ENCODE assay signal across 8 cellular contexts in genomic region chr11:68214173-68215086, GRCh38. TPM values are rescaled to one million over a fixed set of nuclear protein-coding genes. Genes with fewer than 3 reads are reported as not detected.
DNase-seq lines count a peak whose midpoint lies in the region; ATAC-seq and TF ChIP-seq lines count a peak whose summit lies in the region.

No MANE protein-coding gene starts in this region.

- H3K36me3 Mint-ChIP-seq in HFFc6 (ENCODE audit: low read depth), result no peaks in the 10 kb centered on the region

- no peak for TF ChIP-seq CTCF in C4-2B (conservative IDR thresholded peaks at IDR 0.05)
- TF ChIP-seq CTCF in HFFc6 (IDR thresholded peaks at IDR 0.05), result no peak
- no peak for TF ChIP-seq CTCF in sigmoid colon (IDR thresholded peaks at IDR 0.05)

- TF ChIP-seq EP300 in sigmoid colon (IDR thresholded peaks at IDR 0.05), result no peak

- WGBS in sigmoid colon, 2 donors, result 18 to 19% methylated on average over 58 of the region's 58 CpGs

- no peaks in the 10 kb centered on the region for H3K36me3 ChIP-seq in sigmoid colon

- H3K4me1 Mint-ChIP-seq in HFFc6 (ENCODE audit: low read depth), result peaks cover 30% of the 10 kb centered on the region

- TF ChIP-seq POLR2A in sigmoid colon (IDR thresholded peaks at IDR 0.05), result no peak

- H3K27ac ChIP-seq in C4-2B (peak overlapping the region; percentile 98), sigmoid colon (peak overlapping the region; percentile 97 to 99 (median 98))

- H3K4me1 ChIP-seq in sigmoid colon, result peaks cover 0 to 37% (median 34%) of the 10 kb centered on the region in 4 donors

- ATAC-seq in left cardiac atrium, result peak; percentile 6 to 28
- ATAC-seq in HG03097 (IDR thresholded peaks at IDR 0.05; ENCODE audit: low FRiP score, unreplicated experiment), result no peak

- H3K9me3 Mint-ChIP-seq in HFFc6, result no peaks in the 10 kb centered on the region

- H3K27me3 ChIP-seq in sigmoid colon, result no peaks in the 10 kb centered on the region

- H3K4me3 Mint-ChIP-seq in HFFc6, result peak overlapping the region; percentile 75

- peak overlapping the region; percentile 64 to 94 (median 76) for H3K4me3 ChIP-seq in sigmoid colon

- H3K27ac Mint-ChIP-seq in HFFc6, result no peak overlapping the region

- H3K27me3 Mint-ChIP-seq in HFFc6 (ENCODE audit: insufficient read depth), result peaks cover 9% of the 10 kb centered on the region

- DNase-seq in HFFc6 (no peak), left cardiac atrium (peak; percentile 52), sigmoid colon (no peak), foreskin melanocyte (no peak), mucosa of gallbladder (ENCODE audit: low spot score) (no peak)
- DNase-seq in activated T-cell treated with anti-CD3 and anti-CD28 coated beads, Interleukin-2, amount 50 U/mL, for 48 hours, result peak; percentile 41 to 54

- intact Hi-C loops in left cardiac atrium (cut with DNase I), result no loop called here
- intact Hi-C loops in sigmoid colon (cut with DNase I), result loop anchor here (2.0 to 5.0 kb wide), 3 partner anchors 56 to 168 kb away; partner anchors contain the start of gene C11orf24

- H3K9me3 ChIP-seq in sigmoid colon, result no peaks in the 10 kb centered on the region

RNA-seq across cellular contexts. Expression of gene KMT5B, which starts 1.3 kb away (rescaled TPM):
- total RNA-seq in HFFc6 (2021; fragmentation: NEBNext Ultra II Directional; extraction: Animal tissue kit (Norgen Biotek cat#: 25700)), result 10 to 100 TPM; 20.3 to 23.7 (median 22.4) TPM
- total RNA-seq in left cardiac atrium (10 to 100 TPM; 28.8 to 29.8 TPM), sigmoid colon (10 to 100 TPM; 38.7 to 45.7 (median 39.1) TPM), mucosa of gallbladder (52.2 TPM)
- 10 to 100 TPM; 20.8 to 21.4 (median 21.0) TPM for polyA plus RNA-seq in sigmoid colon

RNA-seq across cellular contexts. Expression of gene C11orf24, which starts 57.3 kb away (rescaled TPM):
- total RNA-seq in HFFc6 (2021; fragmentation: NEBNext Ultra II Directional; extraction: Animal tissue kit (Norgen Biotek cat#: 25700)), result 100 to 1,000 TPM in 3 of 6 experiments, 10 to 100 TPM in 3; 88.4 to 126 (median 101) TPM
- 10 to 100 TPM; 28.7 to 42.0 TPM for total RNA-seq in left cardiac atrium
- total RNA-seq in sigmoid colon, result 10 to 100 TPM; 13.7 to 25.4 (median 21.9) TPM
- polyA plus RNA-seq in sigmoid colon, result 10 to 100 TPM; 37.8 to 70.3 (median 40.6) TPM
- 38.8 TPM for total RNA-seq in mucosa of gallbladder

Comparison
In these comparisons a context has a peak if more than half of its experiments do, and no peak if none do; other contexts are left out.
1. DNase-seq: peak in activated T-cell treated with anti-CD3 and anti-CD28 coated beads, Interleukin-2, amount 50 U/mL, for 48 hours (2 of 2) and left cardiac atrium (single experiment); none in HFFc6 (single experiment), sigmoid colon (single experiment), foreskin melanocyte (single experiment) and mucosa of gallbladder (single experiment).